Comparison of ENCODE assay signal across 8 cellular contexts in genomic region chr16:53054670-53055485, GRCh38. TPM values are rescaled to one million over a fixed set of nuclear protein-coding genes. Genes with fewer than 3 reads are reported as not detected.
DNase-seq lines count a peak whose midpoint lies in the region; ATAC-seq and TF ChIP-seq lines count a peak whose summit lies in the region.

A gene with protein sequence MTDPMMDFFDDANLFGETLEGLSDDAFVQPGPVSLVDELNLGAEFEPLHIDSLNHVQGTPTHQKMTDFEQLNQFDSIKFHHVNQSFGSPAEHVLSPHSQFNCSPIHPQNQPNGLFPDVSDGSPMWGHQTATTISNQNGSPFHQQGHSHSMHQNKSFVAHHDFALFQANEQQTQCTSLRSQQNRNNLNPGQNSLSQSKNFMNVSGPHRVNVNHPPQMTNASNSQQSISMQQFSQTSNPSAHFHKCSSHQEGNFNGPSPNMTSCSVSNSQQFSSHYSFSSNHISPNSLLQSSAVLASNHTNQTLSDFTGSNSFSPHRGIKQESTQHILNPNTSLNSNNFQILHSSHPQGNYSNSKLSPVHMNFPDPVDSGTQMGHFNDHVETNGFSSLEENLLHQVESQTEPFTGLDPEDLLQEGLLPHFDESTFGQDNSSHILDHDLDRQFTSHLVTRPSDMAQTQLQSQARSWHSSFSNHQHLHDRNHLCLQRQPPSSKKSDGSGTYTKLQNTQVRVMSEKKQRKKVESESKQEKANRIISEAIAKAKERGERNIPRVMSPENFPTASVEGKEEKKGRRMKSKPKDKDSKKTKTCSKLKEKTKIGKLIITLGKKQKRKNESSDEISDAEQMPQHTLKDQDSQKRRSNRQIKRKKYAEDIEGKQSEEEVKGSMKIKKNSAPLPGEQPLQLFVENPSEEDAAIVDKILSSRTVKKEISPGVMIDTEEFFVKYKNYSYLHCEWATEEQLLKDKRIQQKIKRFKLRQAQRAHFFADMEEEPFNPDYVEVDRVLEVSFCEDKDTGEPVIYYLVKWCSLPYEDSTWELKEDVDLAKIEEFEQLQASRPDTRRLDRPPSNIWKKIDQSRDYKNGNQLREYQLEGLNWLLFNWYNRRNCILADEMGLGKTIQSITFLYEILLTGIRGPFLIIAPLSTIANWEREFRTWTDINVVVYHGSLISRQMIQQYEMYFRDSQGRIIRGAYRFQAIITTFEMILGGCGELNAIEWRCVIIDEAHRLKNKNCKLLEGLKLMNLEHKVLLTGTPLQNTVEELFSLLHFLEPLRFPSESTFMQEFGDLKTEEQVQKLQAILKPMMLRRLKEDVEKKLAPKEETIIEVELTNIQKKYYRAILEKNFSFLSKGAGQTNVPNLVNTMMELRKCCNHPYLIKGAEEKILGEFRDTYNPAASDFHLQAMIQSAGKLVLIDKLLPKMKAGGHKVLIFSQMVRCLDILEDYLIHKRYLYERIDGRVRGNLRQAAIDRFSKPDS (N-terminal part only) (plus strand): TSS chr16:53054991. CDS start chr16:53156090, 101,099 bp downstream.

- DNase-seq in NCI-H1694 treated with DMSO at 0.1 percent for 48 hours (lab: John Stamatoyannopoulos, UW) (peak; percentile 75), T-helper 2 cell (peak; percentile 50 to 84 (median 59)), right atrium auricular region (ENCODE audit: low spot score) (peak; percentile 85), putamen (ENCODE audit: low spot score) (peak; percentile 85), uterus (peak; percentile 82 to 87)

- H3K27ac ChIP-seq in angular gyrus (ENCODE audit: low read depth, low read length) (peak within 1 kb of the TSS; percentile 78), right atrium auricular region (peak within 1 kb of the TSS; percentile 84 to 86), uterus (peak within 1 kb of the TSS; percentile 70 to 81)

- intact Hi-C loops in uterus (cut with DNase I; ENCODE audit: low total_unique reads): loop anchor here (5.0 to 10.0 kb wide), 2 partner anchors 80 to 152 kb away; no protein-coding TSS in a partner anchor

- ATAC-seq in GM18498 (IDR thresholded peaks at IDR 0.05; ENCODE audit: unreplicated experiment) (peak; percentile 82), HG02885 (IDR thresholded peaks at IDR 0.05; ENCODE audit: poor library complexity, unreplicated experiment) (peak; percentile 78)

- H3K27me3 ChIP-seq in right atrium auricular region: no peaks in the 10 kb centered on the region
- H3K27me3 ChIP-seq in uterus: no peaks in the 10 kb centered on the region

- TF ChIP-seq CTCF in right atrium auricular region (IDR thresholded peaks at IDR 0.05): peak; percentile 99 to 100
- TF ChIP-seq CTCF in uterus (IDR thresholded peaks at IDR 0.05): peak; percentile 97 to 100 (median 99)

- H3K4me3 ChIP-seq in right atrium auricular region (peak within 1 kb of the TSS; percentile 50 to 69), uterus (peak within 1 kb of the TSS; percentile 63 to 71)

- TF ChIP-seq POLR2A in uterus (IDR thresholded peaks at IDR 0.05): peak in 1 of 2 donors; percentile 45

- H3K9me3 ChIP-seq in right atrium auricular region: no peaks in the 10 kb centered on the region
- H3K9me3 ChIP-seq in uterus: no peaks in the 10 kb centered on the region

- H3K4me1 ChIP-seq in right atrium auricular region: peaks cover 0 to 32% of the 10 kb centered on the region in 2 donors
- no peaks in the 10 kb centered on the region for H3K4me1 ChIP-seq in uterus

- H3K36me3 ChIP-seq in right atrium auricular region (no peaks in the 10 kb centered on the region), uterus (no peaks in the 10 kb centered on the region)

RNA-seq across cellular contexts. Expression of the gene that starts here (rescaled TPM):
- 10 to 100 TPM; 49.8 to 54.1 TPM for total RNA-seq in right atrium auricular region
- 100 to 1,000 TPM in 3 of 4 donors, 10 to 100 TPM in 1; 46.9 to 174 (median 133) TPM for total RNA-seq in uterus

Comparison
In these comparisons a context has a peak if more than half of its experiments do, and no peak if none do; other contexts are left out.
1. Peak in every context shown above with its lines: DNase-seq, ATAC-seq, H3K4me3 ChIP-seq and H3K27ac ChIP-seq.